8 cellular contexts compared by ENCODE assay signal in the genomic region with DNA sequence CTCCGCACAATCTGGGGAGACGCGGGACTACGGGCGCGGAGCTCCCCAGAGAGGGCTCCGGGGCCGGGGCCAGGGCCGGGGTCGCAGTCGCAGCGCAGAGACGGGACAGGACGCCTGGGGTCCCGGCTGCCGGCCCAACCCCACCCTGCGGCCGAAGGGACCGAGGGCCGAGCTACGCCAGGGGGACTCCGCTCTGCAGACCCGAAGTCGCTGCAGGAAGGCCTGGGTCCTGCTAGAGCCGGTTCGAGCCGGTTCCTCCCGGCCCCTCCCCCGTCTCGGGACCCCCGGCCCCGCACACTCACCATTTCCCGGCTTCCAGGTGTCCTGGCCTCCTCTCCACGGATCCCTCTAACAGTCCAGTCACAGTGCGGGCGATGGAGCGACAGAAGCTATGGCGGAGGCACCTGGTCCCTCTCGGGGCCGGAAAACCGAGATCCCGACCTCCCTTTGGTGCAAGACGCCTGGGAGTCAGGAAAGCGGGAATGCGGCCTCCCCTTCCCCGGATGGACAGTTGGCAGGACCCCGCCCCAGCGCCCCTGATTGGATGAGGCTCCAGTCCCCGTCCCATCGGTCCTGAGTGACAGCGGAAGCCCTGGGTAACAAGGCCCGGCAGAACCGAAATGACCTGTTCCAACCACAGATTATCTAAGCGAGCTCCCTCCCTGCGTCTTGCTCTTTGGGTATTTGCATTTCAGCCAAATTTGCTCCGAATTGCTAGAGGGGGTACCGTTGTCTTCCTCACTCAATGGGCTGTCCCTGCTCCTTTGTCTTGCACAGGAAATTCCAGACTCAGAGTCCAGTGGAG. TPM values are rescaled to one million over a fixed set of nuclear protein-coding genes. Genes with fewer than 3 reads are reported as not detected.
DNase-seq lines count a peak whose midpoint lies in the region; ATAC-seq, FAIRE-seq and TF ChIP-seq lines count a peak whose summit lies in the region.

Gene ZNF625 (minus strand): TSS at position 481 of the 805 bp plus-strand sequence. CDS start 176 bp downstream, at position 305.

- H3K4me3 Mint-ChIP-seq in CD4-positive, alpha-beta T cell, result peak within 1 kb of the TSS; percentile 82

- no peak within 1 kb of the TSS for H3K27ac ChIP-seq in CD4-positive, alpha-beta T cell (ENCODE audit: low read depth, low read length)
- peak within 1 kb of the TSS; percentile 59 for H3K27ac ChIP-seq in RWPE2 (ENCODE audit: poor library complexity, severe bottlenecking)
- H3K27ac ChIP-seq in breast epithelium, result peak within 1 kb of the TSS; percentile 83 to 93
- H3K27ac ChIP-seq in rectal smooth muscle tissue (ENCODE audit: low read depth, low read length), result peak within 1 kb of the TSS; percentile 82

- TF ChIP-seq RAD21 in Ishikawa (IDR thresholded peaks at IDR 0.05; ENCODE audit: low read depth), result no peak

- POLR2A ChIA-PET in CD4-positive, alpha-beta T cell (lab: Charles Lee), result interaction anchor here (0.7 to 1.6 kb wide), 3 partner anchors 16 to 177 kb away, joined by 3 to 11 read pairs (median 4); partner anchors contain the start of genes ZNF20 and ZNF563

- peaks cover 21% of the 10 kb centered on the region for H3K36me3 ChIP-seq in RWPE2 (ENCODE audit: low read depth)
- no peaks in the 10 kb centered on the region for H3K36me3 ChIP-seq in breast epithelium
- H3K36me3 ChIP-seq in iPS-15b (ENCODE audit: control insufficient read depth, insufficient read depth, low read length), result peaks cover 3% of the 10 kb centered on the region
- no peaks in the 10 kb centered on the region for H3K36me3 ChIP-seq in rectal smooth muscle tissue (ENCODE audit: control insufficient read depth, insufficient read depth, low read length)

- CTCF ChIA-PET in CD4-positive, alpha-beta T cell (lab: Charles Lee), result interaction anchor here (0.6 to 1.5 kb wide), 2 partner anchors 97 to 611 kb away, joined by 3 to 4 read pairs; no protein-coding TSS in a partner anchor

- peak in 2 of 10 experiments; percentile 22 to 40 for DNase-seq in CD4-positive, alpha-beta T cell
- peak; percentile 69 for DNase-seq in GM19239 (ENCODE audit: insufficient read length, low spot score)
- peak; percentile 92 for DNase-seq in RWPE2 (ENCODE audit: low spot score)
- peak; percentile 82 to 92 for DNase-seq in breast epithelium (ENCODE audit: low spot score in 2 of 2)

- no peaks in the 10 kb centered on the region for H3K27me3 Mint-ChIP-seq in CD4-positive, alpha-beta T cell

- intact Hi-C loops in CD4-positive, alpha-beta T cell (cut with DNase I, micrococcal nuclease), result no loop called here
- intact Hi-C loops in breast epithelium (cut with DNase I; ENCODE audit: low total_unique reads), result no loop called here

- ATAC-seq in CD4-positive, alpha-beta T cell (ENCODE audit: poor library complexity), result peak; percentile 37
- peak; percentile 99 for ATAC-seq in RWPE2 (ENCODE audit: low read depth)
- no peak for ATAC-seq in HG02852 (IDR thresholded peaks at IDR 0.05; ENCODE audit: unreplicated experiment)

- no peaks in the 10 kb centered on the region for H3K9me3 Mint-ChIP-seq in CD4-positive, alpha-beta T cell

- H3K4me1 ChIP-seq in RWPE2 (ENCODE audit: insufficient read depth, poor library complexity, severe bottlenecking) (no peaks in the 10 kb centered on the region), breast epithelium (no peaks in the 10 kb centered on the region), iPS-15b (ENCODE audit: control insufficient read depth, insufficient read depth, low read length) (no peaks in the 10 kb centered on the region), rectal smooth muscle tissue (ENCODE audit: control insufficient read depth, insufficient read depth, low read length) (peaks cover 4% of the 10 kb centered on the region)

- H3K27ac Mint-ChIP-seq in CD4-positive, alpha-beta T cell, result peak within 1 kb of the TSS; percentile 33

- H3K36me3 Mint-ChIP-seq in CD4-positive, alpha-beta T cell (ENCODE audit: low read depth), result peaks cover 10% of the 10 kb centered on the region

- no peaks in the 10 kb centered on the region for H3K9me3 ChIP-seq in CD4-positive, alpha-beta T cell (ENCODE audit: control insufficient read depth, low read length)
- H3K9me3 ChIP-seq in RWPE2 (ENCODE audit: severe bottlenecking), result no peaks in the 10 kb centered on the region
- no peaks in the 10 kb centered on the region for H3K9me3 ChIP-seq in breast epithelium
- H3K9me3 ChIP-seq in iPS-15b (ENCODE audit: control insufficient read depth, insufficient read depth, low read length), result no peaks in the 10 kb centered on the region

- no peak for TF ChIP-seq CTCF in CD4-positive, alpha-beta T cell (IDR thresholded peaks at IDR 0.05)
- TF ChIP-seq CTCF in RWPE2 (IDR thresholded peaks at IDR 0.05; ENCODE audit: poor library complexity, severe bottlenecking) (no peak), breast epithelium (IDR thresholded peaks at IDR 0.05) (no peak)

- no peak for TF ChIP-seq EP300 in Ishikawa (IDR thresholded peaks at IDR 0.05; ENCODE audit: borderline replicate concordance)

- no peak for TF ChIP-seq POLR2A in breast epithelium (IDR thresholded peaks at IDR 0.05)

- H3K9ac ChIP-seq in iPS-15b (ENCODE audit: low read depth, low read length) (peak within 1 kb of the TSS; percentile 94), rectal smooth muscle tissue (ENCODE audit: low read length) (peak within 1 kb of the TSS; percentile 73)

- peaks cover 23% of the 10 kb centered on the region for H3K4me1 Mint-ChIP-seq in CD4-positive, alpha-beta T cell (ENCODE audit: low read depth)

- no peaks in the 10 kb centered on the region for H3K27me3 ChIP-seq in CD4-positive, alpha-beta T cell (ENCODE audit: control insufficient read depth, insufficient read depth, low read length)
- H3K27me3 ChIP-seq in RWPE2 (ENCODE audit: insufficient read depth, poor library complexity, severe bottlenecking) (no peaks in the 10 kb centered on the region), breast epithelium (no peaks in the 10 kb centered on the region), iPS-15b (ENCODE audit: control insufficient read depth, insufficient read depth, low read length) (no peaks in the 10 kb centered on the region), rectal smooth muscle tissue (ENCODE audit: control insufficient read depth, insufficient read depth, low read length) (no peaks in the 10 kb centered on the region)

- H3K4me3 ChIP-seq in RWPE2 (ENCODE audit: severe bottlenecking) (peak within 1 kb of the TSS; percentile 87), breast epithelium (peak within 1 kb of the TSS; percentile 79 to 98 (median 97)), iPS-15b (ENCODE audit: low read depth, low read length) (peak within 1 kb of the TSS; percentile 87), rectal smooth muscle tissue (ENCODE audit: low read length) (peak within 1 kb of the TSS; percentile 87)

- peak; percentile 79 for FAIRE-seq in GM19239 (lab: Jason Lieb, UNC)

TF ChIP-seq in Ishikawa, 13 proteins besides CTCF, POLR2A, EP300 and RAD21:
- TF ChIP-seq TAF1 (IDR thresholded peaks at IDR 0.05; ENCODE audit: low read depth) (peak; percentile 55), TEAD4 (IDR thresholded peaks at IDR 0.05) (no peak), CREB1 (IDR thresholded peaks at IDR 0.05; ENCODE audit: low read depth) (no peak), FOXM1 (IDR thresholded peaks at IDR 0.05; ENCODE audit: borderline replicate concordance, low read depth) (no peak), CEBPB (IDR thresholded peaks at IDR 0.05) (no peak), ZBTB7A (IDR thresholded peaks at IDR 0.05; ENCODE audit: low read depth) (peak; percentile 86), EGR1 (IDR thresholded peaks at IDR 0.05) (no peak), NFIC (IDR thresholded peaks at IDR 0.05) (no peak), MAX (IDR thresholded peaks at IDR 0.05) (no peak; the same call in 1 of the 2 replicates), YY1 (IDR thresholded peaks at IDR 0.05; ENCODE audit: low read depth) (no peak), TCF12 (IDR thresholded peaks at IDR 0.05; ENCODE audit: low read depth) (0 out of 2 replicates have a peak, but pooled peaks have one; percentile 32)
- TF ChIP-seq, protein P1, sequence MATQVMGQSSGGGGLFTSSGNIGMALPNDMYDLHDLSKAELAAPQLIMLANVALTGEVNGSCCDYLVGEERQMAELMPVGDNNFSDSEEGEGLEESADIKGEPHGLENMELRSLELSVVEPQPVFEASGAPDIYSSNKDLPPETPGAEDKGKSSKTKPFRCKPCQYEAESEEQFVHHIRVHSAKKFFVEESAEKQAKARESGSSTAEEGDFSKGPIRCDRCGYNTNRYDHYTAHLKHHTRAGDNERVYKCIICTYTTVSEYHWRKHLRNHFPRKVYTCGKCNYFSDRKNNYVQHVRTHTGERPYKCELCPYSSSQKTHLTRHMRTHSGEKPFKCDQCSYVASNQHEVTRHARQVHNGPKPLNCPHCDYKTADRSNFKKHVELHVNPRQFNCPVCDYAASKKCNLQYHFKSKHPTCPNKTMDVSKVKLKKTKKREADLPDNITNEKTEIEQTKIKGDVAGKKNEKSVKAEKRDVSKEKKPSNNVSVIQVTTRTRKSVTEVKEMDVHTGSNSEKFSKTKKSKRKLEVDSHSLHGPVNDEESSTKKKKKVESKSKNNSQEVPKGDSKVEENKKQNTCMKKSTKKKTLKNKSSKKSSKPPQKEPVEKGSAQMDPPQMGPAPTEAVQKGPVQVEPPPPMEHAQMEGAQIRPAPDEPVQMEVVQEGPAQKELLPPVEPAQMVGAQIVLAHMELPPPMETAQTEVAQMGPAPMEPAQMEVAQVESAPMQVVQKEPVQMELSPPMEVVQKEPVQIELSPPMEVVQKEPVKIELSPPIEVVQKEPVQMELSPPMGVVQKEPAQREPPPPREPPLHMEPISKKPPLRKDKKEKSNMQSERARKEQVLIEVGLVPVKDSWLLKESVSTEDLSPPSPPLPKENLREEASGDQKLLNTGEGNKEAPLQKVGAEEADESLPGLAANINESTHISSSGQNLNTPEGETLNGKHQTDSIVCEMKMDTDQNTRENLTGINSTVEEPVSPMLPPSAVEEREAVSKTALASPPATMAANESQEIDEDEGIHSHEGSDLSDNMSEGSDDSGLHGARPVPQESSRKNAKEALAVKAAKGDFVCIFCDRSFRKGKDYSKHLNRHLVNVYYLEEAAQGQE (IDR thresholded peaks at IDR 0.05; ENCODE audit: low read depth), result no peak
- TF ChIP-seq, protein P2, sequence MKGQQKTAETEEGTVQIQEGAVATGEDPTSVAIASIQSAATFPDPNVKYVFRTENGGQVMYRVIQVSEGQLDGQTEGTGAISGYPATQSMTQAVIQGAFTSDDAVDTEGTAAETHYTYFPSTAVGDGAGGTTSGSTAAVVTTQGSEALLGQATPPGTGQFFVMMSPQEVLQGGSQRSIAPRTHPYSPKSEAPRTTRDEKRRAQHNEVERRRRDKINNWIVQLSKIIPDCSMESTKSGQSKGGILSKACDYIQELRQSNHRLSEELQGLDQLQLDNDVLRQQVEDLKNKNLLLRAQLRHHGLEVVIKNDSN (IDR thresholded peaks at IDR 0.05), result no peak

RNA-seq across cellular contexts. Expression of gene ZNF625, which starts in this region (rescaled TPM):
- total RNA-seq in CD4-positive, alpha-beta T cell, result under 1 TPM; 0.56 to 0.85 TPM
- 1 to 10 TPM; 4.3 to 9.5 (median 5.4) TPM for total RNA-seq in breast epithelium

Comparison
In these comparisons a context has a peak if more than half of its experiments do, and no peak if none do; other contexts are left out.
1. Peak in ATAC-seq in CD4-positive, alpha-beta T cell; RNA of the gene not detected or under 1 TPM.